In the genomic region with DNA sequence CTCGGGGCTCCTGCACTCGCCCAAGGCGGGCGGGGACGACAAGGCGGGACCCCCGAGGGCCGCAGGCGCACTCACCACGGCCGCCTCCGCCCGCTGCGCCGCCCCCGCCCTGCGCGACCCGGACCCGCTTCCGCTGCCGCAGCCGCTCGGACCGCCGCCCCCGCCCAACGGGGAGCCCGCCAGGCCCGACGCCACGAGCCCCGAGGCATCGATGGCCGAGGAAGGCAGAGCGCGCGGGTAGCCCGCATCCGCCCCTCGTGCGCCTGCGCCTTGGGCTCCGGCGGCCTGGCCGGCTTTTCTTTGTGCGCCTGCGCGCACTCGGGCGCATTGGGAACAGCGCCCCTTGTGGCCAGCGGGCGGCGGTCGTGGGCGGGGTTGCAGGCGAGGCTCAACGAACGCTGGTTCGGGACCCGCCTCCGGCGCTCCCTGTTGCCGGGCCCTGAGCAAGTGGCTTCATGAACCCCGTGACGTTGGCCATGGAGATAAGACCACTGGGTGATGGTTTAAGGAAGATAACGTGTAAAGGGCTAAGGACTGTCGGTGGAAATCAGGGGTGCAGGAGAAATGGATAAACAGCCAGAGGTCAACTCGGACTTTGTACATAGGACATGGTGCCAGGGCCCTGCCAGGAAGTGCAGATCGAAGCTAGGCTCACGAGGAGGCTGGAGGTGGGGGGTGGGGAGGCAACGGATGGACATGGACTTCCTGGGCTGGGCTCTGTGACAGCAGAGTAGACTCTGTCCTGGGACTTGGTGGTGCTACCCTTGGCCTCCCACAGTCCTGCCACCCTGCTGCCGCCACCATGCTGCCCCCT, we compare ENCODE assay signal across 8 cellular contexts. TPM values are rescaled to one million over a fixed set of nuclear protein-coding genes. Genes with fewer than 3 reads are reported as not detected.
A peak's percentile ranks its signal among the peaks of the same experiment; 100 is the strongest.
DNase-seq lines count a peak whose midpoint lies in the region; ATAC-seq, FAIRE-seq and TF ChIP-seq lines count a peak whose summit lies in the region.

Gene C8G (plus strand): TSS at position 725 of the 814 bp plus-strand sequence. CDS start 78 bp downstream, at position 803.
Gene FBXW5 (minus strand): TSS at position 220 of the 814 bp plus-strand sequence. CDS start 655 bp downstream, outside the sequence.

- H3K27ac ChIP-seq in AG04450 (ENCODE audit: low read depth, low read length) (peak within 1 kb of the TSS; percentile 61), WERI-Rb-1 (peak within 1 kb of the TSS; percentile 67), mammary epithelial cell (ENCODE audit: insufficient read depth, low read depth, low read length) (peak within 1 kb of the TSS; percentile 59), small intestine (ENCODE audit: low read depth in 1 of 2, low read length in 1 of 2) (peak within 1 kb of the TSS; percentile 91)

- H3K4me1 ChIP-seq in mammary epithelial cell (ENCODE audit: insufficient read depth, low read length) (peaks cover 13% of the 10 kb centered on the region), small intestine (ENCODE audit: control insufficient read depth in 2 of 2, insufficient read depth in 1 of 2, low read depth in 1 of 2, low read length in 1 of 2) (peaks cover 0 to 6% of the 10 kb centered on the region in 2 donors)

- H3K36me3 ChIP-seq in WERI-Rb-1 = peaks cover 33% of the 10 kb centered on the region
- H3K36me3 ChIP-seq in mammary epithelial cell (ENCODE audit: insufficient read depth, low read length) = peaks cover 6% of the 10 kb centered on the region
- peaks cover 16 to 21% of the 10 kb centered on the region in 2 donors for H3K36me3 ChIP-seq in small intestine (ENCODE audit: control insufficient read depth in 2 of 2, insufficient read depth in 2 of 2, low read length in 2 of 2)

- H2AFZ ChIP-seq in mammary epithelial cell (ENCODE audit: low read depth, low read length) = peak within 1 kb of the TSS; percentile 82

- H3K9ac ChIP-seq in mammary epithelial cell (ENCODE audit: insufficient read depth, low read length) = peak within 1 kb of the TSS; percentile 56

- peak within 1 kb of the TSS; percentile 97 for H3K4me2 ChIP-seq in mammary epithelial cell (ENCODE audit: insufficient read depth, low read depth, low read length)

- TF ChIP-seq CTCF in AG04450 (IDR thresholded peaks at IDR 0.05; ENCODE audit: low read depth, low read length) (peak; percentile 86), WERI-Rb-1 (IDR thresholded peaks at IDR 0.05; ENCODE audit: low read depth, low read length) (peak; percentile 93), mammary epithelial cell (conservative IDR thresholded peaks at IDR 0.05 in 1 of 2, IDR thresholded peaks at IDR 0.05 in 1 of 2; ENCODE audit: extremely low read depth in 1 of 2, insufficient read depth in 1 of 2, low read depth in 1 of 2, low read length in 2 of 2) (peak; percentile 78 to 98)

- peak; percentile 74 for DNase-seq in AG04450 (ENCODE audit: low read depth, low spot score)
- DNase-seq in NCI-H2171 (lab: John Stamatoyannopoulos, UW) = peak; percentile 98
- DNase-seq in WERI-Rb-1 = peak; percentile 93
- peak; percentile 90 for DNase-seq in mammary epithelial cell
- peak; percentile 100 for DNase-seq in iPS-NIHi7 (ENCODE audit: extremely low spot score)
- DNase-seq in small intestine = peak; percentile 96

- POLR2A ChIA-PET in AG04450 (lab: Yijun Ruan, JAX) = interaction anchor here (1.0 kb wide), 1 partner anchor 63 kb away, joined by 3 read pairs; no protein-coding TSS in a partner anchor

- BruUV-seq in mammary epithelial cell (replicated peaks; lab: Mats Ljungman, UMichigan) = no TSS peak

- dilution Hi-C loops in mammary epithelial cell (cut with HindIII; ENCODE audit: low sequenced_read_pairs) = loop anchor here (5.0 to 10.0 kb wide), 2 partner anchors 60 to 87 kb away; no protein-coding TSS in a partner anchor

- no peaks in the 10 kb centered on the region for H3K27me3 ChIP-seq in AG04450 (ENCODE audit: control insufficient read depth, insufficient read depth, low read length)
- H3K27me3 ChIP-seq in WERI-Rb-1 (ENCODE audit: insufficient read depth, low read depth, severe bottlenecking) = no peaks in the 10 kb centered on the region
- no peaks in the 10 kb centered on the region for H3K27me3 ChIP-seq in mammary epithelial cell (ENCODE audit: insufficient read depth, low read length)
- H3K27me3 ChIP-seq in small intestine (ENCODE audit: control insufficient read depth in 2 of 2, insufficient read depth in 2 of 2, low read length in 2 of 2) = no peaks in the 10 kb centered on the region

- H3K9me3 ChIP-seq in AG04450 (ENCODE audit: control insufficient read depth, insufficient read depth, low read length) (peaks cover 16% of the 10 kb centered on the region; the same call in 1 of the 2 replicates), WERI-Rb-1 (ENCODE audit: severe bottlenecking) (no peaks in the 10 kb centered on the region), mammary epithelial cell (replicated peaks; ENCODE audit: insufficient read depth, low read length) (no peaks in the 10 kb centered on the region), small intestine (ENCODE audit: control insufficient read depth, low read depth) (no peaks in the 10 kb centered on the region)

- in situ Hi-C loops in mammary epithelial cell (cut with MboI; ENCODE audit: low sequenced_read_pairs in 2 of 2) = no loop called here

- peak; percentile 79 for ATAC-seq in GM18868 (IDR thresholded peaks at IDR 0.05; ENCODE audit: unreplicated experiment)
- peak; percentile 66 for ATAC-seq in HG03103 (IDR thresholded peaks at IDR 0.05; ENCODE audit: low read depth, unreplicated experiment)

- FAIRE-seq in small intestine (lab: Jason Lieb, UNC) = no peak

- peaks cover 39% of the 10 kb centered on the region for H3K79me2 ChIP-seq in mammary epithelial cell (ENCODE audit: insufficient read depth, low read length)

- CTCF ChIA-PET in AG04450 (lab: Charles Lee) = interaction anchor here (0.5 to 4.0 kb wide), 5 partner anchors 35 to 265 kb away, joined by 3 to 105 read pairs (median 3); partner anchors contain the start of gene TRAF2
- CTCF ChIA-PET in mammary epithelial cell (lab: Charles Lee; ENCODE audit: low non-redundant PET) = interaction anchor here (0.6 kb wide), 1 partner anchor 17 kb away, joined by 4 read pairs; no protein-coding TSS in a partner anchor

- H4K20me1 ChIP-seq in mammary epithelial cell (ENCODE audit: insufficient read depth, low read length) = no peaks in the 10 kb centered on the region

- H3K4me3 ChIP-seq in AG04450 (ENCODE audit: low read depth, low read length) = peak within 1 kb of the TSS; percentile 78
- peak within 1 kb of the TSS; percentile 67 for H3K4me3 ChIP-seq in WERI-Rb-1 (ENCODE audit: low read depth, low read length)
- peak within 1 kb of the TSS; percentile 68 to 83 (median 77) for H3K4me3 ChIP-seq in mammary epithelial cell (replicated peaks in 1 of 3; ENCODE audit: insufficient read depth in 1 of 3, low read depth in 2 of 3, low read length in 3 of 3)
- H3K4me3 ChIP-seq in small intestine (ENCODE audit: low read depth in 1 of 2, low read length in 2 of 2) = peak within 1 kb of the TSS; percentile 89 to 90

- WGBS in mammary epithelial cell (ENCODE audit: low coverage, missing lambda C conversion rate) = 66% methylated on average over 7 of the region's 74 CpGs
- 3 to 4% (median 4%) methylated on average over 46 to 74 of the region's 74 CpGs for WGBS in small intestine, 3 donors

- intact Hi-C loops in mammary epithelial cell (cut with micrococcal nuclease) = loop anchor here (2.0 to 5.0 kb wide), 5 partner anchors 44 to 152 kb away; partner anchors contain the start of genes CLIC3, PHPT1, TMEM141 and TRAF2

RNA-seq across cellular contexts. Expression of gene C8G, which starts in this region (rescaled TPM):
- 0.41 TPM in 1 of 2 replicates, not detected in the other for polyA plus RNA-seq in AG04450 (2011; rRNA removed)
- not detected in 2 replicates for polyA minus RNA-seq in AG04450 (2011; rRNA and poly(A)+ RNA removed)
- 1 to 10 TPM in 1 of 2 donors, under 1 TPM in 1; 0.50 to 2.8 TPM for total RNA-seq in mammary epithelial cell
- 0.39 TPM for polyA plus RNA-seq in mammary epithelial cell
- not detected for polyA minus RNA-seq in mammary epithelial cell
- 100 to 1,000 TPM in 1 of 3 donors, 10 to 100 TPM in 2; 13.6 to 106 (median 81.4) TPM for polyA plus RNA-seq in small intestine

RNA-seq across cellular contexts. Expression of gene FBXW5, which starts in this region (rescaled TPM):
- 31.2 and 46.4 TPM in 2 replicates for polyA plus RNA-seq in AG04450 (2011; rRNA removed)
- polyA minus RNA-seq in AG04450 (2011; rRNA and poly(A)+ RNA removed) = 44.6 and 69.4 TPM in 2 replicates
- 100 to 1,000 TPM in 1 of 2 donors, 10 to 100 TPM in 1; 79.7 to 107 TPM for total RNA-seq in mammary epithelial cell
- 72.2 TPM for polyA plus RNA-seq in mammary epithelial cell
- polyA minus RNA-seq in mammary epithelial cell = 54.9 TPM
- 100 to 1,000 TPM; 125 to 262 (median 238) TPM for polyA plus RNA-seq in small intestine

Comparison
In these comparisons a context has a peak if more than half of its experiments do, and no peak if none do; other contexts are left out.
1. Peak in every context shown above with its lines: DNase-seq, ATAC-seq, H3K4me3 ChIP-seq and H3K27ac ChIP-seq.
2. RNA of gene C8G (polyA plus RNA-seq): 13.6 to 106 TPM in small intestine; 0.41 TPM in AG04450 and 0.39 TPM in mammary epithelial cell (single experiment); every median in the first group is over 10 times any median in the second.